ENCODE assay signal across 13 cellular contexts in genomic region chr2:97869722-97870346, GRCh38.
DNase-seq lines count a peak whose midpoint lies in the region; ATAC-seq, FAIRE-seq and TF ChIP-seq lines count a peak whose summit lies in the region.
"Had no signal": no experiment of that assay in that cellular context is flagged by ENCODE, and none has a peak within 500 bp of the region (broad histone marks: within the 10 kb centered on the region; RNA-seq: fewer than 3 reads in every experiment).

No MANE protein-coding gene starts in this region.

- H3K4me2 ChIP-seq in keratinocyte (ENCODE audit: control insufficient read depth, extremely low read depth, insufficient read depth, low read depth, low read length), result peak overlapping the region; percentile 86

- TF ChIP-seq EP300 in gastroesophageal sphincter (IDR thresholded peaks at IDR 0.05), result no peak

- H3K9me3 ChIP-seq in keratinocyte (ENCODE audit: control insufficient read depth, low read depth, low read length), result peaks cover 3% of the 10 kb centered on the region
- H3K9me3 ChIP-seq in gastroesophageal sphincter, result no peaks in the 10 kb centered on the region

- no peaks in the 10 kb centered on the region for H3K9me1 ChIP-seq in keratinocyte (ENCODE audit: control insufficient read depth, extremely low read depth, insufficient read depth, low read length)

- peaks cover 14% of the 10 kb centered on the region for H3K36me3 Mint-ChIP-seq in activated naive CD8-positive, alpha-beta T cell
- H3K36me3 Mint-ChIP-seq in activated naive CD8-positive, alpha-beta T cell treated with anti-CD3 and anti-CD28 coated beads for 36 hours, result peaks cover 27% of the 10 kb centered on the region
- peaks cover 17% of the 10 kb centered on the region for H3K36me3 Mint-ChIP-seq in T-helper 2 cell treated with Interferon-gamma antibody and Interleukin-4, amounts not matched to agents 5 μg/mL and 100 μg/mL, for 36 hours (ENCODE audit: low read depth)

- TF ChIP-seq CTCF in keratinocyte (optimal IDR thresholded peaks at IDR 0.05 in 1 of 3, IDR thresholded peaks at IDR 0.05 in 1 of 3, conservative IDR thresholded peaks at IDR 0.05 in 1 of 3; ENCODE audit: extremely low read depth in 1 of 3, insufficient read depth in 2 of 3, low read length in 3 of 3) (no peak), gastroesophageal sphincter (IDR thresholded peaks at IDR 0.05) (no peak)

- peaks cover 31% of the 10 kb centered on the region for H3K79me2 ChIP-seq in keratinocyte (ENCODE audit: control insufficient read depth, insufficient read depth, low read length)

- peaks cover 35% of the 10 kb centered on the region for H3K4me1 ChIP-seq in keratinocyte (ENCODE audit: control insufficient read depth, extremely low read depth, insufficient read depth, low read length)
- peaks cover 21 to 48% (median 21%) of the 10 kb centered on the region in 3 donors for H3K4me1 ChIP-seq in gastroesophageal sphincter

- H3K4me1 Mint-ChIP-seq in activated naive CD8-positive, alpha-beta T cell (ENCODE audit: low read depth), result peaks cover 42% of the 10 kb centered on the region
- peaks cover 34% of the 10 kb centered on the region for H3K4me1 Mint-ChIP-seq in activated naive CD8-positive, alpha-beta T cell treated with anti-CD3 and anti-CD28 coated beads for 36 hours
- H3K4me1 Mint-ChIP-seq in T-helper 2 cell treated with Interferon-gamma antibody and Interleukin-4, amounts not matched to agents 5 μg/mL and 100 μg/mL, for 36 hours (ENCODE audit: low read depth), result peaks cover 34% of the 10 kb centered on the region

- DNase-seq in activated naive CD8-positive, alpha-beta T cell treated with anti-CD3 and anti-CD28 coated beads for 36 hours, result no peak
- DNase-seq in T-helper 2 cell treated with Interferon-gamma antibody and Interleukin-4, amounts not matched to agents 5 μg/mL and 100 μg/mL, for 36 hours (ENCODE audit: low spot score), result no peak
- DNase-seq in keratinocyte (ENCODE audit: low read depth, low spot score) (no peak), superior temporal gyrus (ENCODE audit: extremely low spot score) (peak; percentile 15)
- no peak for DNase-seq in central memory CD4-positive, alpha-beta T cell
- DNase-seq: activated CD8-positive, alpha-beta memory T cell treated with anti-CD3 and anti-CD28 coated beads, Interleukin-2, amount 50 U/mL, for 48 hours; NCI-H1436 treated with DMSO at 0.1 percent for 48 hours; NCI-H748 treated with DMSO at 0.1 percent for 48 hours had no signal

- no peaks in the 10 kb centered on the region for H3K27me3 Mint-ChIP-seq in activated naive CD8-positive, alpha-beta T cell
- H3K27me3 Mint-ChIP-seq in activated naive CD8-positive, alpha-beta T cell treated with anti-CD3 and anti-CD28 coated beads for 36 hours, result no peaks in the 10 kb centered on the region
- H3K27me3 Mint-ChIP-seq in T-helper 2 cell treated with Interferon-gamma antibody and Interleukin-4, amounts not matched to agents 5 μg/mL and 100 μg/mL, for 36 hours (ENCODE audit: low read depth), result no peaks in the 10 kb centered on the region

- H2AFZ ChIP-seq in keratinocyte (ENCODE audit: control insufficient read depth, low read length), result no peak overlapping the region

- H3K36me3 ChIP-seq in keratinocyte (ENCODE audit: control insufficient read depth in 2 of 2, extremely low read depth in 1 of 2, insufficient read depth in 2 of 2, low read length in 2 of 2) (no peaks in the 10 kb centered on the region), gastroesophageal sphincter (no peaks in the 10 kb centered on the region)

- no peaks in the 10 kb centered on the region for H4K20me1 ChIP-seq in keratinocyte (ENCODE audit: control insufficient read depth, extremely low read depth, insufficient read depth, low read length)

- H3K27me3 ChIP-seq in keratinocyte (ENCODE audit: control insufficient read depth, extremely low read depth, insufficient read depth, low read length), result no peaks in the 10 kb centered on the region
- no peaks in the 10 kb centered on the region for H3K27me3 ChIP-seq in gastroesophageal sphincter

- no peak overlapping the region for H3K4me3 Mint-ChIP-seq in activated naive CD8-positive, alpha-beta T cell
- no peak overlapping the region for H3K4me3 Mint-ChIP-seq in activated naive CD8-positive, alpha-beta T cell treated with anti-CD3 and anti-CD28 coated beads for 36 hours
- H3K4me3 Mint-ChIP-seq in T-helper 2 cell treated with Interferon-gamma antibody and Interleukin-4, amounts not matched to agents 5 μg/mL and 100 μg/mL, for 36 hours, result peak overlapping the region; percentile 49

- no peaks in the 10 kb centered on the region for H3K9me3 Mint-ChIP-seq in activated naive CD8-positive, alpha-beta T cell (ENCODE audit: low read depth)
- peaks cover 4% of the 10 kb centered on the region for H3K9me3 Mint-ChIP-seq in activated naive CD8-positive, alpha-beta T cell treated with anti-CD3 and anti-CD28 coated beads for 36 hours
- H3K9me3 Mint-ChIP-seq in T-helper 2 cell treated with Interferon-gamma antibody and Interleukin-4, amounts not matched to agents 5 μg/mL and 100 μg/mL, for 36 hours, result peaks cover 8% of the 10 kb centered on the region

- H3K27ac Mint-ChIP-seq in activated naive CD8-positive, alpha-beta T cell, result peak overlapping the region; percentile 5
- no peak overlapping the region for H3K27ac Mint-ChIP-seq in activated naive CD8-positive, alpha-beta T cell treated with anti-CD3 and anti-CD28 coated beads for 36 hours
- peak overlapping the region; percentile 80 for H3K27ac Mint-ChIP-seq in T-helper 2 cell treated with Interferon-gamma antibody and Interleukin-4, amounts not matched to agents 5 μg/mL and 100 μg/mL, for 36 hours

- ATAC-seq in gastroesophageal sphincter (no peak), HG03039 (IDR thresholded peaks at IDR 0.05; ENCODE audit: unreplicated experiment) (no peak)

- no peak for FAIRE-seq in keratinocyte (lab: Jason Lieb, UNC)
- FAIRE-seq: bronchial epithelial cell, islet of Langerhans had no signal

- no peak for TF ChIP-seq POLR2A in gastroesophageal sphincter (IDR thresholded peaks at IDR 0.05)

- peak overlapping the region; percentile 40 for H3K9ac ChIP-seq in keratinocyte (ENCODE audit: control insufficient read depth, extremely low read depth, insufficient read depth, low read length)

- H3K27ac ChIP-seq in keratinocyte (ENCODE audit: control insufficient read depth, insufficient read depth, low read length), result peak overlapping the region; percentile 72
- H3K27ac ChIP-seq in gastroesophageal sphincter, result peak overlapping the region in 2 of 4 donors; percentile 63 to 73

- 73 to 74% methylated on average over 4 to 6 of the region's 6 CpGs for WGBS in gastroesophageal sphincter (ENCODE audit: low coverage in 1 of 2), 2 donors

- dilution Hi-C loops in keratinocyte (cut with MboI; ENCODE audit: extremely low pct_ligation_motif_present, low sequenced_read_pairs), result no loop called here

- H3K4me3 ChIP-seq in keratinocyte (ENCODE audit: control insufficient read depth in 2 of 3, extremely low read depth in 1 of 3, insufficient read depth in 2 of 3, low read depth in 1 of 3, low read length in 3 of 3), result peak overlapping the region in 1 of 3 experiments; percentile 40
- H3K4me3 ChIP-seq in gastroesophageal sphincter, result no peak overlapping the region
